ENCODE assay signal across 8 cellular contexts in the genomic region with DNA sequence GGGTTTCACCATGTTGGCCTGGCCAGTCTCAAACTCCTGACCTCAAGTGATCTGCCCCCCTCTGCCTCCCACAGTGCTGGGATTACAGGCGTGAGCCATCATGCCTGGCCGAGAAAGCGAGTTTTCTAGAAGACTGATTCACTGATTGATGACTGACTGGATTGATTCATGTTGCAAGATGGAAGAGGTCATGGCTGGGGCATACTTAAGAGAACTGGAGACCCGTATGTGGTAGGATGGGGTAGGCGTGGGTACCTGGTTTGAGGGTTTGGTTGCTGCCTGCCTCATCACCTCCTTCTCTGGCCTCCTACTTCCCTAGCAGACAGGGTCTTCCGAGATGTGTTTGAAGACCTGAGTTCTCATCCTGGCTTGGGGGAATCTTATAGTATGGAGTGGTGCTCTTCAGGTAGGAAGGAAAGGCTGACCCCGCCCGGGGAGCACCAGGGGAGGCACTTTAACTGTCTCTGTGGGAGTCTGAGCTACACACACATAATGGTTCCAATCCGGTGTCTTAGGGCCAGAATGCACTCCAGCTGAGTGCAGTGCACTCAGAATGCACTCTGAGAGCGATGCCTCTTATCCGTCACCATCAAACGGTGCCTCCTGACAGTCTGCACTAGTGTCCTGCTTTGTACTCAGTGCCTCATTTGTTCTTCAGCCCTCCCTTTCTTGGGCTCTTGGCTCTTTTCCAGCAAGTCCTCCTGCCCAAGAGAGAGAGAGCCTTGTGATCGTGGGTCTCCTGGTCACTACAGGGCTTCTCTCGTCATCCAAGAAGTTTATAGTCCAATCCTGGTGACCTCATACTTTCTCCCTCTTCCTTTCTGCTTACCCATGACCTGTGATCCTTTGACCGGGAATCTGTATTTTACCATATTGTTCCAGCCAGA. TPM values are rescaled to one million over a fixed set of nuclear protein-coding genes. Genes with fewer than 3 reads are reported as not detected.
DNase-seq lines count a peak whose midpoint lies in the region; ATAC-seq, FAIRE-seq and TF ChIP-seq lines count a peak whose summit lies in the region.

No MANE protein-coding gene starts in this region.

- H2AFZ ChIP-seq in K562 (ENCODE audit: low read depth, low read length): no peak overlapping the region

- BruUV-seq in K562 (replicated peaks; lab: Mats Ljungman, UMichigan): no TSS peak

- in situ Hi-C loops in K562 (cut with MboI): no loop called here
- in situ Hi-C loops in brain microvascular endothelial cell (cut with HindIII; ENCODE audit: low pct_ligation_motif_present, low sequenced_read_pairs): no loop called here

- H3K9me1 ChIP-seq in K562 (ENCODE audit: control insufficient read depth, insufficient read depth, low read length): no peaks in the 10 kb centered on the region

- no peaks in the 10 kb centered on the region for H3K79me2 ChIP-seq in K562 (ENCODE audit: control insufficient read depth, insufficient read depth, low read length)

- CTCF ChIA-PET in K562 (lab: Yijun Ruan, JAX; ENCODE audit: low intra/inter-chr PET ratio): no interaction called here

- no peak overlapping the region for H3K27ac ChIP-seq in K562 (ENCODE audit: extremely low read depth, low read depth, low read length)
- H3K27ac ChIP-seq in thyroid gland: peak overlapping the region in 2 of 3 donors; percentile 33 to 48
- H3K27ac ChIP-seq in brain microvascular endothelial cell: no peak overlapping the region

- no peaks in the 10 kb centered on the region for H4K20me1 ChIP-seq in K562 (replicated peaks; ENCODE audit: control insufficient read depth, insufficient read depth, low read length)

- intact Hi-C loops in K562 (cut with micrococcal nuclease): no loop called here
- intact Hi-C loops in left colon (cut with DNase I, micrococcal nuclease): no loop called here
- intact Hi-C loops in thyroid gland (cut with DNase I): no loop called here

- peak; percentile 69 for DNase-seq in activated effector memory CD4-positive, alpha-beta T cell treated with anti-CD3 and anti-CD28 coated beads, Interleukin-2, amount 50 U/mL, for 16 hours
- no peak for DNase-seq in activated effector memory CD4-positive, alpha-beta T cell treated with Interleukin-2 at 50 U/mL for 16 hours
- DNase-seq in K562 (ENCODE audit: extremely low read depth in 1 of 4, low spot score in 3 of 4) (no peak), left colon (no peak), thyroid gland (peak; percentile 70 to 75), SW480 (ENCODE audit: low spot score) (no peak), NCI-H2227 treated with DMSO at 0.1 percent for 48 hours (lab: John Stamatoyannopoulos, UW) (no peak), brain microvascular endothelial cell (no peak)

- no peaks in the 10 kb centered on the region; a peak in 1 of 5 replicates for H3K4me1 ChIP-seq in K562 (replicated peaks in 1 of 2; ENCODE audit: control insufficient read depth in 2 of 2, insufficient read depth in 2 of 2, low read length in 2 of 2)
- H3K4me1 ChIP-seq in thyroid gland: peaks cover 37 to 71% of the 10 kb centered on the region in 2 donors

- no peaks in the 10 kb centered on the region for H3K9me3 ChIP-seq in K562 (replicated peaks; ENCODE audit: control insufficient read depth, insufficient read depth, low read depth, low read length)
- H3K9me3 ChIP-seq in thyroid gland: no peaks in the 10 kb centered on the region

- POLR2A ChIA-PET in K562 (lab: Yijun Ruan, JAX): interaction anchor here (0.6 to 1.3 kb wide), 3 partner anchors 8 to 17 kb away, joined by 3 to 4 read pairs (median 3); no protein-coding TSS in a partner anchor

- no peak overlapping the region for H3K4me2 ChIP-seq in K562 (ENCODE audit: insufficient read depth, low read length)

- TF ChIP-seq RAD21 in K562 (CRISPR knock-in tag; conservative IDR thresholded peaks at IDR 0.05 in 1 of 2, IDR thresholded peaks at IDR 0.05 in 1 of 2): no peak

- FAIRE-seq in K562 (lab: Jason Lieb, UNC): no peak

- no peaks in the 10 kb centered on the region for H3K36me3 ChIP-seq in K562 (ENCODE audit: control insufficient read depth, insufficient read depth, low read length)
- peaks cover 8 to 11% of the 10 kb centered on the region in 2 donors for H3K36me3 ChIP-seq in thyroid gland
- H3K36me3 ChIP-seq in brain microvascular endothelial cell (replicated peaks): no peaks in the 10 kb centered on the region

- TF ChIP-seq CTCF in K562 (IDR thresholded peaks at IDR 0.05 in 2 of 3, conservative IDR thresholded peaks at IDR 0.05 in 1 of 3; ENCODE audit: insufficient read depth in 2 of 3, low read depth in 1 of 3, low read length in 3 of 3) (no peak), thyroid gland (IDR thresholded peaks at IDR 0.05) (no peak), brain microvascular endothelial cell (IDR thresholded peaks at IDR 0.05; ENCODE audit: low read depth, low read length, missing control alignments) (no peak)

- H3K9ac ChIP-seq in K562 (ENCODE audit: insufficient read depth in 1 of 2, low read depth in 2 of 2, low read length in 2 of 2): no peak overlapping the region

- H3K4me3 ChIP-seq in K562 (no peak overlapping the region), thyroid gland (replicated peaks in 1 of 3) (no peak overlapping the region), brain microvascular endothelial cell (ENCODE audit: low read depth, low read length) (no peak overlapping the region)

- no peak for TF ChIP-seq EP300 in K562 (IDR thresholded peaks at IDR 0.05; ENCODE audit: low read length)

- H3K27me3 ChIP-seq in K562 (ENCODE audit: control insufficient read depth in 2 of 2, insufficient read depth in 2 of 2, low read length in 2 of 2) (peaks cover 4 to 64% of the 10 kb centered on the region in 2 experiments; a peak in 3 of 5 replicates), thyroid gland (no peaks in the 10 kb centered on the region), brain microvascular endothelial cell (replicated peaks) (no peaks in the 10 kb centered on the region)

- no peak for ATAC-seq in K562
- peak; percentile 16 for ATAC-seq in left colon

- no peak for TF ChIP-seq POLR2A in K562 (conservative IDR thresholded peaks at IDR 0.05)
- TF ChIP-seq POLR2A in thyroid gland (IDR thresholded peaks at IDR 0.05): no peak

- WGBS in K562 (ENCODE audit: insufficient coverage, low coverage, missing lambda C conversion rate): under 1% methylated on average over 14 of the region's 15 CpGs
- WGBS in thyroid gland, 2 donors: 52 to 53% methylated on average over 15 of the region's 15 CpGs

TF ChIP-seq in K562, 482 proteins besides CTCF, POLR2A, EP300 and RAD21:
- TF ChIP-seq RB1 (IDR thresholded peaks at IDR 0.05; ENCODE audit: low read depth) (no peak), NR2C2 (CRISPR knock-in tag; IDR thresholded peaks at IDR 0.05) (no peak), NR2C2 (tag; IDR thresholded peaks at IDR 0.05) (peak; percentile 29; the same call in 1 of the 2 replicates), CEBPB (tag; IDR thresholded peaks at IDR 0.05) (no peak), NFIC (IDR thresholded peaks at IDR 0.05) (peak; percentile 40; the same call in 1 of the 2 replicates)

RNA-seq across cellular contexts. Expression of gene PLEKHG3, which starts 19.7 kb away (rescaled TPM):
- 0.07 TPM in 1 of 2 replicates, not detected in the other for total RNA-seq in K562 (2011; cell fraction: chromatin; rRNA removed; ENCODE audit: low replicate concordance)
- not detected in 2 replicates for total RNA-seq in K562 (2011; cell fraction: nucleolus; rRNA removed)
- not detected in 2 replicates for total RNA-seq in K562 (2011; cell fraction: nucleoplasm; rRNA removed)
- total RNA-seq in K562 (2014; rRNA removed) (not detected in 2 replicates), K562 (2014; rRNA removed; fragmentation: Illumina TruSeq; extraction: Trizol) (not detected in 2 replicates), K562 (2015; rRNA removed; fragmentation: Illumina TruSeq; extraction: Trizol) (not detected in 2 replicates), K562 (2021) (0.11 and 0.16 TPM in 2 replicates), left colon (10 to 100 TPM; 79.3 to 90.1 TPM), thyroid gland (10 to 100 TPM; 41.0 to 83.0 (median 54.6) TPM)
- polyA plus RNA-seq in K562 (2011; rRNA removed) (0.04 TPM in 1 of 2 replicates, not detected in the other), K562 (2014; fragmentation: Illumina TruSeq; extraction: Trizol) (not detected in 2 replicates), K562 (2014; fragmentation: Nextera tagmentation; extraction: Ambion mirVana) (not detected), K562 (2014; rRNA removed) (not detected in 2 replicates)
- polyA plus RNA-seq in K562 (2011; cell fraction: cytosol; rRNA removed): 0.06 and 0.16 TPM in 2 replicates
- polyA plus RNA-seq in K562 (2011; cell fraction: nucleus; rRNA removed): 0.16 and 0.25 TPM in 2 replicates
- 0.08 TPM in 1 of 2 replicates, not detected in the other for polyA plus RNA-seq in K562 (2012)
- polyA minus RNA-seq in K562 (2011; rRNA and poly(A)+ RNA removed): not detected in 2 replicates
- 2.6 TPM in 1 of 2 replicates, not detected in the other for polyA minus RNA-seq in K562 (2011; cell fraction: cytosol; rRNA and poly(A)+ RNA removed)
- polyA minus RNA-seq in K562 (2011; cell fraction: nucleus; rRNA and poly(A)+ RNA removed): under 0.01 and 0.27 TPM in 2 replicates

Comparison
In these comparisons a context has a peak if more than half of its experiments do, and no peak if none do; other contexts are left out.
1. DNase-seq: peak in activated effector memory CD4-positive, alpha-beta T cell treated with anti-CD3 and anti-CD28 coated beads, Interleukin-2, amount 50 U/mL, for 16 hours (single experiment) and thyroid gland (2 of 2); none in activated effector memory CD4-positive, alpha-beta T cell treated with Interleukin-2 at 50 U/mL for 16 hours (single experiment), K562 (0 of 4), left colon (0 of 2), SW480 (single experiment), NCI-H2227 treated with DMSO at 0.1 percent for 48 hours (single experiment) and brain microvascular endothelial cell (single experiment).
2. H3K27ac ChIP-seq: peak in thyroid gland (2 of 3); none in K562 (single experiment) and brain microvascular endothelial cell (single experiment).
3. RNA of gene PLEKHG3, which starts 19.7 kb away (total RNA-seq): 79.3 to 90.1 TPM in left colon and 41.0 to 83.0 TPM in thyroid gland; 0.07 to 0.16 TPM in K562; every median in the first group is over 10 times any median in the second.